ENCODE assay signal across 10 cellular contexts in genomic region chr4:140018931-140019618, GRCh38.
DNase-seq lines count a peak whose midpoint lies in the region; ATAC-seq, FAIRE-seq and TF ChIP-seq lines count a peak whose summit lies in the region.
"Had no signal": no experiment of that assay in that cellular context is flagged by ENCODE, and none has a peak within 500 bp of the region (broad histone marks: within the 10 kb centered on the region; RNA-seq: fewer than 3 reads in every experiment).

No MANE protein-coding gene starts in this region.

- H3K4me1 Mint-ChIP-seq in activated CD8-positive, alpha-beta memory T cell treated with anti-CD3 and anti-CD28 coated beads, Interleukin-2, amount 10 ng/mL, durations not matched to agents 7 days and 5 days = no peaks in the 10 kb centered on the region
- no peaks in the 10 kb centered on the region for H3K4me1 Mint-ChIP-seq in activated naive CD4-positive, alpha-beta T cell treated with anti-CD3 and anti-CD28 coated beads, Interleukin-2, amount 10 ng/mL, durations not matched to agents 7 days and 5 days

- H3K9me3 ChIP-seq in colonic mucosa = no peaks in the 10 kb centered on the region
- no peaks in the 10 kb centered on the region for H3K9me3 ChIP-seq in pancreas
- H3K9me3 ChIP-seq in esophagus squamous epithelium = no peaks in the 10 kb centered on the region

- H3K27ac ChIP-seq in colonic mucosa (peak overlapping the region; percentile 82), pancreas (peak overlapping the region; percentile 14 to 87 (median 74)), esophagus squamous epithelium (no peak overlapping the region)
- H3K27ac ChIP-seq: thoracic aorta had no signal

- CTCF ChIA-PET in activated CD8-positive, alpha-beta memory T cell treated with anti-CD3 and anti-CD28 coated beads, Interleukin-2, amount 10 ng/mL, durations not matched to agents 7 days and 5 days (lab: Charles Lee) = interaction anchor here (1.0 kb wide), 1 partner anchor 234 kb away, joined by 3 read pairs; no protein-coding TSS in a partner anchor
- CTCF ChIA-PET in activated naive CD4-positive, alpha-beta T cell treated with anti-CD3 and anti-CD28 coated beads, Interleukin-2, amount 10 ng/mL, durations not matched to agents 7 days and 5 days (lab: Charles Lee) = no interaction called here

- H3K4me3 ChIP-seq in colonic mucosa (no peak overlapping the region), pancreas (no peak overlapping the region), esophagus squamous epithelium (no peak overlapping the region)
- H3K4me3 ChIP-seq: thoracic aorta had no signal

- no peaks in the 10 kb centered on the region for H3K27me3 ChIP-seq in colonic mucosa
- no peaks in the 10 kb centered on the region for H3K27me3 ChIP-seq in pancreas
- no peaks in the 10 kb centered on the region for H3K27me3 ChIP-seq in esophagus squamous epithelium

- no peak for TF ChIP-seq POLR2A in esophagus squamous epithelium (IDR thresholded peaks at IDR 0.05)

- no peak for FAIRE-seq in pancreas (lab: Jason Lieb, UNC)
- FAIRE-seq: GM18507 had no signal

- H3K4me1 ChIP-seq in colonic mucosa = peaks cover 18% of the 10 kb centered on the region
- peaks cover 34 to 45% (median 41%) of the 10 kb centered on the region in 3 donors for H3K4me1 ChIP-seq in pancreas
- peaks cover 0 to 19% (median 0%) of the 10 kb centered on the region in 3 donors for H3K4me1 ChIP-seq in esophagus squamous epithelium

- DNase-seq in DMS53 treated with DMSO at 0.1 percent for 48 hours (lab: John Stamatoyannopoulos, UW; ENCODE audit: unreplicated experiment) = peak; percentile 85
- peak; percentile 57 for DNase-seq in NCI-H1417 treated with DMSO at 0.1 percent for 48 hours (lab: John Stamatoyannopoulos, UW)
- no peak for DNase-seq in colonic mucosa
- DNase-seq in pancreas = no peak
- no peak for DNase-seq in activated CD8-positive, alpha-beta memory T cell treated with anti-CD3 and anti-CD28 coated beads, Interleukin-2, amount 10 ng/mL, durations not matched to agents 7 days and 5 days
- DNase-seq in esophagus squamous epithelium (lab: John Stamatoyannopoulos, UW) = no peak
- no peak for DNase-seq in activated naive CD4-positive, alpha-beta T cell treated with anti-CD3 and anti-CD28 coated beads, Interleukin-2, amount 10 ng/mL, durations not matched to agents 7 days and 5 days
- DNase-seq in Ammon's horn (ENCODE audit: low spot score) = no peak

- WGBS in pancreas, 2 donors = 29 to 51% methylated on average over 3 of the region's 3 CpGs
- WGBS in esophagus squamous epithelium, 2 donors = 78 to 90% methylated on average over 2 to 3 of the region's 3 CpGs

- intact Hi-C loops in colonic mucosa (cut with DNase I) = no loop called here
- intact Hi-C loops in pancreas (cut with DNase I) = no loop called here
- intact Hi-C loops in esophagus squamous epithelium (cut with DNase I) = no loop called here

- peak; percentile 18 to 52 (median 33) for ATAC-seq in pancreas
- no peak for ATAC-seq in activated CD8-positive, alpha-beta memory T cell treated with anti-CD3 and anti-CD28 coated beads, Interleukin-2, amount 10 ng/mL, durations not matched to agents 7 days and 5 days

- peaks cover 23% of the 10 kb centered on the region for H3K27me3 Mint-ChIP-seq in activated CD8-positive, alpha-beta memory T cell treated with anti-CD3 and anti-CD28 coated beads, Interleukin-2, amount 10 ng/mL, durations not matched to agents 7 days and 5 days
- peaks cover 4% of the 10 kb centered on the region for H3K27me3 Mint-ChIP-seq in activated naive CD4-positive, alpha-beta T cell treated with anti-CD3 and anti-CD28 coated beads, Interleukin-2, amount 10 ng/mL, durations not matched to agents 7 days and 5 days

- TF ChIP-seq CTCF in colonic mucosa (IDR thresholded peaks at IDR 0.05) = no peak
- no peak for TF ChIP-seq CTCF in pancreas (IDR thresholded peaks at IDR 0.05)
- TF ChIP-seq CTCF in esophagus squamous epithelium (IDR thresholded peaks at IDR 0.05) = no peak

- H3K4me3 Mint-ChIP-seq in activated CD8-positive, alpha-beta memory T cell treated with anti-CD3 and anti-CD28 coated beads, Interleukin-2, amount 10 ng/mL, durations not matched to agents 7 days and 5 days = no peak overlapping the region
- no peak overlapping the region for H3K4me3 Mint-ChIP-seq in activated naive CD4-positive, alpha-beta T cell treated with anti-CD3 and anti-CD28 coated beads, Interleukin-2, amount 10 ng/mL, durations not matched to agents 7 days and 5 days

- no peaks in the 10 kb centered on the region for H3K9me3 Mint-ChIP-seq in activated CD8-positive, alpha-beta memory T cell treated with anti-CD3 and anti-CD28 coated beads, Interleukin-2, amount 10 ng/mL, durations not matched to agents 7 days and 5 days (ENCODE audit: low read depth)
- H3K9me3 Mint-ChIP-seq in activated naive CD4-positive, alpha-beta T cell treated with anti-CD3 and anti-CD28 coated beads, Interleukin-2, amount 10 ng/mL, durations not matched to agents 7 days and 5 days = no peaks in the 10 kb centered on the region

- H3K27ac Mint-ChIP-seq in activated CD8-positive, alpha-beta memory T cell treated with anti-CD3 and anti-CD28 coated beads, Interleukin-2, amount 10 ng/mL, durations not matched to agents 7 days and 5 days = no peak overlapping the region
- no peak overlapping the region for H3K27ac Mint-ChIP-seq in activated naive CD4-positive, alpha-beta T cell treated with anti-CD3 and anti-CD28 coated beads, Interleukin-2, amount 10 ng/mL, durations not matched to agents 7 days and 5 days

- no peaks in the 10 kb centered on the region for H3K36me3 ChIP-seq in colonic mucosa
- H3K36me3 ChIP-seq in pancreas = no peaks in the 10 kb centered on the region
- H3K36me3 ChIP-seq in esophagus squamous epithelium = no peaks in the 10 kb centered on the region
- H3K36me3 ChIP-seq: thoracic aorta had no signal

- peak overlapping the region in 1 of 2 donors; percentile 72 for H3K9ac ChIP-seq in colonic mucosa (ENCODE audit: low read depth in 2 of 2, low read length in 2 of 2)

- no peaks in the 10 kb centered on the region for H3K36me3 Mint-ChIP-seq in activated CD8-positive, alpha-beta memory T cell treated with anti-CD3 and anti-CD28 coated beads, Interleukin-2, amount 10 ng/mL, durations not matched to agents 7 days and 5 days
- no peaks in the 10 kb centered on the region for H3K36me3 Mint-ChIP-seq in activated naive CD4-positive, alpha-beta T cell treated with anti-CD3 and anti-CD28 coated beads, Interleukin-2, amount 10 ng/mL, durations not matched to agents 7 days and 5 days

Comparison
In these comparisons a context has a peak if more than half of its experiments do, and no peak if none do; other contexts are left out.
1. DNase-seq: peak in DMS53 treated with DMSO at 0.1 percent for 48 hours (single experiment) and NCI-H1417 treated with DMSO at 0.1 percent for 48 hours (single experiment); none in colonic mucosa (single experiment), pancreas (0 of 6), activated CD8-positive, alpha-beta memory T cell treated with anti-CD3 and anti-CD28 coated beads, Interleukin-2, amount 10 ng/mL, durations not matched to agents 7 days and 5 days (single experiment), esophagus squamous epithelium (single experiment), activated naive CD4-positive, alpha-beta T cell treated with anti-CD3 and anti-CD28 coated beads, Interleukin-2, amount 10 ng/mL, durations not matched to agents 7 days and 5 days (single experiment) and Ammon's horn (single experiment).
2. H3K27ac ChIP-seq: peak in colonic mucosa (single experiment) and pancreas (4 of 4); none in esophagus squamous epithelium (0 of 4).